Comparison of ENCODE assay signal across 8 cellular contexts in genomic region chr1:19405761-19406481, GRCh38.
DNase-seq lines count a peak whose midpoint lies in the region; TF ChIP-seq lines count a peak whose summit lies in the region.

No MANE protein-coding gene starts in this region.

- no peak overlapping the region for H3K27ac Mint-ChIP-seq in activated CD4-positive, alpha-beta memory T cell treated with anti-CD3 and anti-CD28 coated beads for 36 hours

- H3K27me3 ChIP-seq in ectodermal cell (ENCODE audit: control insufficient read depth, insufficient read depth, low read length, poor library complexity, severe bottlenecking), result no peaks in the 10 kb centered on the region
- H3K27me3 ChIP-seq in prostate gland (replicated peaks; ENCODE audit: insufficient read depth), result no peaks in the 10 kb centered on the region

- no peak overlapping the region for H3K4me3 Mint-ChIP-seq in activated CD4-positive, alpha-beta memory T cell treated with anti-CD3 and anti-CD28 coated beads for 36 hours

- CTCF ChIA-PET in activated CD4-positive, alpha-beta memory T cell treated with anti-CD3 and anti-CD28 coated beads for 36 hours (lab: Charles Lee), result interaction anchor here (1.0 to 3.3 kb wide), 6 partner anchors 11 to 248 kb away, joined by 3 to 11 read pairs (median 3); no protein-coding TSS in a partner anchor

- H3K9me3 ChIP-seq in ectodermal cell (ENCODE audit: control insufficient read depth, low read length) (no peaks in the 10 kb centered on the region), prostate gland (no peaks in the 10 kb centered on the region)

- TF ChIP-seq POLR2A in prostate gland (IDR thresholded peaks at IDR 0.05), result no peak

- H3K4me1 Mint-ChIP-seq in activated CD4-positive, alpha-beta memory T cell treated with anti-CD3 and anti-CD28 coated beads for 36 hours (ENCODE audit: low read depth), result peaks cover 70% of the 10 kb centered on the region

- intact Hi-C loops in prostate gland (cut with DNase I), result loop anchor here (10.0 kb wide), 1 partner anchor 79 kb away; the partner anchor contains the start of gene CAPZB
- intact Hi-C loops in activated CD4-positive, alpha-beta memory T cell treated with anti-CD3 and anti-CD28 coated beads for 36 hours (cut with micrococcal nuclease), result no loop called here

- H3K36me3 Mint-ChIP-seq in activated CD4-positive, alpha-beta memory T cell treated with anti-CD3 and anti-CD28 coated beads for 36 hours, result peaks cover 6% of the 10 kb centered on the region

- H3K4me3 ChIP-seq in ectodermal cell (ENCODE audit: insufficient read depth, low read depth, low read length) (no peak overlapping the region), prostate gland (no peak overlapping the region)

- DNase-seq in DMS79 treated with DMSO at 0.1 percent for 48 hours (lab: John Stamatoyannopoulos, UW) (peak; percentile 90), NCI-H446 (lab: John Stamatoyannopoulos, UW) (peak; percentile 97 to 99), prostate gland (ENCODE audit: low spot score) (no peak), occipital lobe (lab: John Stamatoyannopoulos, UW) (no peak), 8988T (no peak), HuH-7 (ENCODE audit: low spot score) (no peak)
- no peak for DNase-seq in activated CD4-positive, alpha-beta memory T cell treated with anti-CD3 and anti-CD28 coated beads for 36 hours

- peak overlapping the region; percentile 82 for H3K27ac ChIP-seq in ectodermal cell (ENCODE audit: insufficient read depth, low read depth, low read length, poor library complexity, severe bottlenecking)
- peak overlapping the region; percentile 54 to 68 for H3K27ac ChIP-seq in prostate gland

- H3K27me3 Mint-ChIP-seq in activated CD4-positive, alpha-beta memory T cell treated with anti-CD3 and anti-CD28 coated beads for 36 hours, result no peaks in the 10 kb centered on the region

- POLR2A ChIA-PET in activated CD4-positive, alpha-beta memory T cell treated with anti-CD3 and anti-CD28 coated beads for 36 hours (lab: Charles Lee), result interaction anchor here (0.9 kb wide), 1 partner anchor 35 kb away, joined by 3 read pairs; no protein-coding TSS in a partner anchor

- 35 to 43% methylated on average over 22 of the region's 22 CpGs for WGBS in ectodermal cell, 2 experiments
- whole genome bisulfite sequencing in prostate gland, result 65% methylated on average over 22 of the region's 22 CpGs

- no peaks in the 10 kb centered on the region for H3K9me3 Mint-ChIP-seq in activated CD4-positive, alpha-beta memory T cell treated with anti-CD3 and anti-CD28 coated beads for 36 hours

- H3K36me3 ChIP-seq in ectodermal cell (ENCODE audit: control insufficient read depth, insufficient read depth, low read length) (no peaks in the 10 kb centered on the region), prostate gland (no peaks in the 10 kb centered on the region)

- TF ChIP-seq CTCF in prostate gland (IDR thresholded peaks at IDR 0.05), result no peak

- H3K4me1 ChIP-seq in ectodermal cell (ENCODE audit: control insufficient read depth, insufficient read depth, low read length) (peaks cover 62% of the 10 kb centered on the region), prostate gland (replicated peaks) (peaks cover 7% of the 10 kb centered on the region)

Comparison
In these comparisons a context has a peak if more than half of its experiments do, and no peak if none do; other contexts are left out.
1. DNase-seq: peak in DMS79 treated with DMSO at 0.1 percent for 48 hours (single experiment) and NCI-H446 (2 of 2); none in prostate gland (single experiment), occipital lobe (single experiment), activated CD4-positive, alpha-beta memory T cell treated with anti-CD3 and anti-CD28 coated beads for 36 hours (single experiment), 8988T (single experiment) and HuH-7 (single experiment).